11 cellular contexts compared by ENCODE assay signal in genomic region chr17:82909322-82909904, GRCh38.
DNase-seq lines count a peak whose midpoint lies in the region; ATAC-seq lines count a peak whose summit lies in the region.
"Had no signal": no experiment of that assay in that cellular context is flagged by ENCODE, and none has a peak within 500 bp of the region (broad histone marks: within the 10 kb centered on the region; RNA-seq: fewer than 3 reads in every experiment).

No MANE protein-coding gene starts in this region.

- no peaks in the 10 kb centered on the region for H3K9me3 ChIP-seq in esophagus (ENCODE audit: control insufficient read depth in 2 of 2, insufficient read depth in 1 of 2, low read depth in 1 of 2, low read length in 1 of 2)
- H3K9me3 ChIP-seq: upper lobe of right lung had no signal

- 70 to 83% methylated on average over 26 of the region's 26 CpGs for WGBS in esophagus, 2 donors

- DNase-seq in activated CD4-positive, alpha-beta T cell treated with anti-CD3 and anti-CD28 coated beads for 48 hours, result peak; percentile 30
- no peak for DNase-seq in activated CD4-positive, alpha-beta T cell treated with anti-CD3 and anti-CD28 coated beads, Interleukin-2, amount 50 U/mL, for 4 hours
- peak; percentile 70 for DNase-seq in activated CD8-positive, alpha-beta memory T cell treated with anti-CD3 and anti-CD28 coated beads for 24 hours
- DNase-seq in stimulated activated CD8-positive, alpha-beta memory T cell treated with anti-CD3 and anti-CD28 coated beads, Interleukin-7, amount 100 ng/mL, for 1 hour (ENCODE audit: low read depth in 2 of 2), result peak; percentile 14 to 16
- no peak for DNase-seq in HCEC 1CT
- DNase-seq in NCI-H2107 treated with DMSO at 0.1 percent for 48 hours (lab: John Stamatoyannopoulos, UW; ENCODE audit: unreplicated experiment), result no peak
- DNase-seq: NCI-H1417, NCI-H524, upper lobe of right lung had no signal

- ATAC-seq in HG03175 (IDR thresholded peaks at IDR 0.05; ENCODE audit: unreplicated experiment), result no peak
- ATAC-seq: upper lobe of right lung had no signal

- H3K4me1 ChIP-seq in esophagus (ENCODE audit: control insufficient read depth in 2 of 2, insufficient read depth in 2 of 2, low read length in 1 of 2), result peaks cover 0 to 10% of the 10 kb centered on the region in 2 donors
- H3K4me1 ChIP-seq: upper lobe of right lung had no signal

- peak overlapping the region; percentile 78 to 83 for H3K27ac ChIP-seq in esophagus (ENCODE audit: low read depth in 2 of 2, low read length in 1 of 2)
- H3K27ac ChIP-seq: upper lobe of right lung had no signal

- H3K27me3 ChIP-seq in esophagus (ENCODE audit: control insufficient read depth in 1 of 2, insufficient read depth in 2 of 2, low read length in 2 of 2), result no peaks in the 10 kb centered on the region
- H3K27me3 ChIP-seq: upper lobe of right lung had no signal

- peaks cover 5 to 38% of the 10 kb centered on the region in 2 donors for H3K36me3 ChIP-seq in esophagus (ENCODE audit: control insufficient read depth in 2 of 2, insufficient read depth in 2 of 2, low read length in 1 of 2)

- H3K4me3 ChIP-seq in esophagus (ENCODE audit: low read depth in 1 of 2, low read length in 2 of 2), result no peak overlapping the region
- H3K4me3 ChIP-seq: upper lobe of right lung had no signal

Comparison
In these comparisons a context has a peak if more than half of its experiments do, and no peak if none do; other contexts are left out.
1. DNase-seq: peak in activated CD4-positive, alpha-beta T cell treated with anti-CD3 and anti-CD28 coated beads for 48 hours (single experiment), activated CD8-positive, alpha-beta memory T cell treated with anti-CD3 and anti-CD28 coated beads for 24 hours (single experiment) and stimulated activated CD8-positive, alpha-beta memory T cell treated with anti-CD3 and anti-CD28 coated beads, Interleukin-7, amount 100 ng/mL, for 1 hour (2 of 2); none in activated CD4-positive, alpha-beta T cell treated with anti-CD3 and anti-CD28 coated beads, Interleukin-2, amount 50 U/mL, for 4 hours (0 of 2), HCEC 1CT (single experiment) and NCI-H2107 treated with DMSO at 0.1 percent for 48 hours (single experiment).